Comparison of ENCODE assay signal across 8 cellular contexts in genomic region chr10:105063796-105064195, GRCh38.
DNase-seq lines count a peak whose midpoint lies in the region; ATAC-seq and TF ChIP-seq lines count a peak whose summit lies in the region.

No MANE protein-coding gene starts in this region.

- WGBS in thyroid gland, 2 donors, result 23 to 40% methylated on average over 5 of the region's 5 CpGs

- intact Hi-C loops in Right ventricle myocardium inferior (cut with DNase I) (loop anchor here (2.0 kb wide), 1 partner anchor 627 kb away; no protein-coding TSS in a partner anchor), left cardiac atrium (cut with DNase I) (loop anchor here in 1 of 2 donors (2.0 kb wide), 1 partner anchor 627 kb away; no protein-coding TSS in a partner anchor), thyroid gland (cut with DNase I) (no loop called here)

- DNase-seq in Right ventricle myocardium inferior (ENCODE audit: missing footprints) (no peak), left cardiac atrium (no peak), SW480 (ENCODE audit: low spot score) (peak; percentile 48), iPS-NIHi7 (ENCODE audit: extremely low spot score) (peak; percentile 87), thyroid gland (no peak), activated gamma-delta T cell (lab: John Stamatoyannopoulos, UW) (no peak)

- H3K4me3 ChIP-seq in thyroid gland (replicated peaks in 1 of 3), result no peak overlapping the region

- no peaks in the 10 kb centered on the region for H3K36me3 ChIP-seq in thyroid gland

- H3K4me1 ChIP-seq in thyroid gland, result no peaks in the 10 kb centered on the region

- no peak for TF ChIP-seq POLR2A in thyroid gland (IDR thresholded peaks at IDR 0.05)

- no peaks in the 10 kb centered on the region for H3K9me3 ChIP-seq in thyroid gland

- peak in 1 of 6 experiments; percentile 7 for TF ChIP-seq CTCF in thyroid gland (IDR thresholded peaks at IDR 0.05)

- H3K27ac ChIP-seq in thyroid gland, result no peak overlapping the region

- ATAC-seq in Right ventricle myocardium inferior (peak; percentile 74), left cardiac atrium (no peak), HG03457 (IDR thresholded peaks at IDR 0.05; ENCODE audit: unreplicated experiment) (peak; percentile 54), HG03045 (IDR thresholded peaks at IDR 0.05; ENCODE audit: unreplicated experiment) (no peak)

- H3K27me3 ChIP-seq in thyroid gland, result no peaks in the 10 kb centered on the region

Comparison
In these comparisons a context has a peak if more than half of its experiments do, and no peak if none do; other contexts are left out.
1. ATAC-seq: peak in Right ventricle myocardium inferior (single experiment) and HG03457 (single experiment); none in left cardiac atrium (0 of 2) and HG03045 (single experiment).
2. DNase-seq: peak in SW480 (single experiment) and iPS-NIHi7 (single experiment); none in Right ventricle myocardium inferior (single experiment), left cardiac atrium (single experiment), thyroid gland (0 of 2) and activated gamma-delta T cell (single experiment).